Comparison of ENCODE assay signal across 1 cellular context in the genomic region with DNA sequence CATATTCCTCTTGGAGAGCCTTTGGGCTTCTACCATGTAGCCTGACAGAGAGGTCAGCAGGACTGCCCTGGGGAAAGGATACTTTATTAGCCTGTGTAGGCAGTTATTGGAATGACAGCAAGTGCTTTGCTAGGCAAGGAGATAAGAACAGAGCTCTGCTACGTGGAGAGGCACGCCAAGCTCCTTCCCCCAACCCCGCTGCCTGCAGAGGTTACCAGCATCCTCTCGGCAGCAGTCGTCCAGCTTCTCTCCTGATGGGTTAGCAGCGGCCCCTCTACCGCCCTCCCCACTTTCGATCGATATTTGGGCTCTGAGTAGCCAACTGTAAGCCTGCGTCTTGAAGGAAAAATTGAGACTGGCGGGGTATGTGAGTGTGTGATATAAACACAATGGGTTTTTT.
A peak's percentile ranks its signal among the peaks of the same experiment; 100 is the strongest.
TF ChIP-seq lines count a peak whose summit lies in the region.

No MANE protein-coding gene starts in this region.

TF ChIP-seq in K562, 482 proteins besides CTCF, POLR2A, EP300 and RAD21 (continued from another document and continues in another):
- no peak for TF ChIP-seq CHD7 (IDR thresholded peaks at IDR 0.05; ENCODE audit: low read depth, low read length)
- TF ChIP-seq, protein P1, sequence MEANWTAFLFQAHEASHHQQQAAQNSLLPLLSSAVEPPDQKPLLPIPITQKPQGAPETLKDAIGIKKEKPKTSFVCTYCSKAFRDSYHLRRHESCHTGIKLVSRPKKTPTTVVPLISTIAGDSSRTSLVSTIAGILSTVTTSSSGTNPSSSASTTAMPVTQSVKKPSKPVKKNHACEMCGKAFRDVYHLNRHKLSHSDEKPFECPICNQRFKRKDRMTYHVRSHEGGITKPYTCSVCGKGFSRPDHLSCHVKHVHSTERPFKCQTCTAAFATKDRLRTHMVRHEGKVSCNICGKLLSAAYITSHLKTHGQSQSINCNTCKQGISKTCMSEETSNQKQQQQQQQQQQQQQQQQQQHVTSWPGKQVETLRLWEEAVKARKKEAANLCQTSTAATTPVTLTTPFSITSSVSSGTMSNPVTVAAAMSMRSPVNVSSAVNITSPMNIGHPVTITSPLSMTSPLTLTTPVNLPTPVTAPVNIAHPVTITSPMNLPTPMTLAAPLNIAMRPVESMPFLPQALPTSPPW (CRISPR knock-in tag; IDR thresholded peaks at IDR 0.05), result no peak
- TF ChIP-seq ZNF785 (CRISPR knock-in tag; IDR thresholded peaks at IDR 0.05), result no peak
- TF ChIP-seq, protein P2, sequence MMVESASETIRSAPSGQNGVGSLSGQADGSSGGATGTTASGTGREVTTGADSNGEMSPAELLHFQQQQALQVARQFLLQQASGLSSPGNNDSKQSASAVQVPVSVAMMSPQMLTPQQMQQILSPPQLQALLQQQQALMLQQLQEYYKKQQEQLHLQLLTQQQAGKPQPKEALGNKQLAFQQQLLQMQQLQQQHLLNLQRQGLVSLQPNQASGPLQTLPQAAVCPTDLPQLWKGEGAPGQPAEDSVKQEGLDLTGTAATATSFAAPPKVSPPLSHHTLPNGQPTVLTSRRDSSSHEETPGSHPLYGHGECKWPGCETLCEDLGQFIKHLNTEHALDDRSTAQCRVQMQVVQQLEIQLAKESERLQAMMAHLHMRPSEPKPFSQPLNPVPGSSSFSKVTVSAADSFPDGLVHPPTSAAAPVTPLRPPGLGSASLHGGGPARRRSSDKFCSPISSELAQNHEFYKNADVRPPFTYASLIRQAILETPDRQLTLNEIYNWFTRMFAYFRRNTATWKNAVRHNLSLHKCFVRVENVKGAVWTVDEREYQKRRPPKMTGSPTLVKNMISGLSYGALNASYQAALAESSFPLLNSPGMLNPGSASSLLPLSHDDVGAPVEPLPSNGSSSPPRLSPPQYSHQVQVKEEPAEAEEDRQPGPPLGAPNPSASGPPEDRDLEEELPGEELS (CRISPR knock-in tag; IDR thresholded peaks at IDR 0.05; ENCODE audit: borderline replicate concordance), result no peak
- no peak for TF ChIP-seq BCL6 (CRISPR knock-in tag; IDR thresholded peaks at IDR 0.05)
- TF ChIP-seq FOXA3 (CRISPR knock-in tag; conservative IDR thresholded peaks at IDR 0.05 in 1 of 2, IDR thresholded peaks at IDR 0.05 in 1 of 2), result no peak
- no peak for TF ChIP-seq KDM4B (IDR thresholded peaks at IDR 0.05; ENCODE audit: borderline replicate concordance in 2 of 2, low read depth in 1 of 2)
- TF ChIP-seq MCM3 (IDR thresholded peaks at IDR 0.05), result no peak
- no peak for TF ChIP-seq TGIF2 (CRISPR knock-in tag; IDR thresholded peaks at IDR 0.05)
- no peak for TF ChIP-seq PTTG1 (tag; IDR thresholded peaks at IDR 0.05; ENCODE audit: low read depth)
- peak; percentile 67; the same call in 1 of the 2 replicates for TF ChIP-seq CTBP1 (IDR thresholded peaks at IDR 0.05; ENCODE audit: borderline replicate concordance)
- TF ChIP-seq STAT6 (CRISPR knock-in tag; IDR thresholded peaks at IDR 0.05), result no peak
- TF ChIP-seq NR2C1 (IDR thresholded peaks at IDR 0.05), result no peak
- TF ChIP-seq NR2C1 (tag; IDR thresholded peaks at IDR 0.05), result no peak
- no peak for TF ChIP-seq IRF9 (tag; IDR thresholded peaks at IDR 0.05)
- TF ChIP-seq SIN3B (IDR thresholded peaks at IDR 0.05; ENCODE audit: low read depth), result no peak
- TF ChIP-seq SMAD4 (CRISPR knock-in tag; conservative IDR thresholded peaks at IDR 0.05), result no peak
- no peak for TF ChIP-seq ZC3H11A (IDR thresholded peaks at IDR 0.05; ENCODE audit: low read depth, low read length)
- TF ChIP-seq FOXK2 (conservative IDR thresholded peaks at IDR 0.05 in 1 of 2, IDR thresholded peaks at IDR 0.05 in 1 of 2; ENCODE audit: low read depth in 2 of 2), result no peak
- TF ChIP-seq ZBED1 (IDR thresholded peaks at IDR 0.05), result no peak
- TF ChIP-seq, protein P3, sequence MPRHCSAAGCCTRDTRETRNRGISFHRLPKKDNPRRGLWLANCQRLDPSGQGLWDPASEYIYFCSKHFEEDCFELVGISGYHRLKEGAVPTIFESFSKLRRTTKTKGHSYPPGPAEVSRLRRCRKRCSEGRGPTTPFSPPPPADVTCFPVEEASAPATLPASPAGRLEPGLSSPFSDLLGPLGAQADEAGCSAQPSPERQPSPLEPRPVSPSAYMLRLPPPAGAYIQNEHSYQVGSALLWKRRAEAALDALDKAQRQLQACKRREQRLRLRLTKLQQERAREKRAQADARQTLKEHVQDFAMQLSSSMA (CRISPR knock-in tag; IDR thresholded peaks at IDR 0.05), result no peak
- TF ChIP-seq SNAPC5 (CRISPR knock-in tag; IDR thresholded peaks at IDR 0.05), result no peak
- TF ChIP-seq ZNF408 (CRISPR knock-in tag; IDR thresholded peaks at IDR 0.05; ENCODE audit: low read depth), result no peak
- no peak for TF ChIP-seq CCAR2 (IDR thresholded peaks at IDR 0.05; ENCODE audit: low read depth, low read length)
- TF ChIP-seq MTA3 (IDR thresholded peaks at IDR 0.05; ENCODE audit: borderline replicate concordance), result no peak; the same call in 1 of the 2 replicates
- no peak for TF ChIP-seq KLF1 (tag; IDR thresholded peaks at IDR 0.05)
- no peak for TF ChIP-seq ZNF830 (CRISPR knock-in tag; IDR thresholded peaks at IDR 0.05)
